In the genomic region with DNA sequence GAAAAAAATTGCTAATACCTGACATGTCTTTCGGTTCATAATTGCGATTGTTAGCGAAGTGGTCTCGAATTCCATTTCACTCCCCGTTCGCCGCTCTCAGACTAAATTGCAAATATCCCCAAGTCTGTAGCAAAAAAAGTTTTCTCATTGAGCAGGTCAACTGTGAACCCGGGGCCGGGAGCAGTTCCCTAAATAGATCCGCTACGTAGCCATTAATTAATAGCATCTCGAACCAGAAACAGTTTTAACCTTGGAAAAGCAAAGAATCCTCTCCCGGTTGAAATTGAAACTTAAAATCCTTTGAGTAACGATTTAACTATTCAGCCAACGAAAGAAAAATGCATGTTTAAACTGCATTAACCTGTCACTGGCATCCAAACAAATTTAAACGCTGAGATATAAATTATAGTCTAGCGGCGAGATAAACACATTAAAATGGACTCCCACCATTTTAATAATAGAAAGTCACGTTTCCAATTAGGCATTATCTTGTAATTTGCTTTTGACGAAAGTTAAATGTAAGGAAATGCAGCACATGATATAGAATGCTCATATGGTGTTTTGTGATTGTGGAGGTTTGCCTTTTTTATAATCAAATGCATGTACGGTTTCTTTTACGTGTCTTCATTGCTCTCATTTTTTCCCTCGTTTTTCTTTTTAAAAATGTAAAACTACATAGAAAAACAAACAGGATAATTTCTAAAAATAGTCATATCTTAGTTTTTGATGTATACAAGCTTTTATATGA, we compare ENCODE assay signal across 8 cellular contexts. TPM values are rescaled to one million over a fixed set of nuclear protein-coding genes. Genes with fewer than 3 reads are reported as not detected.
A peak's percentile ranks its signal among the peaks of the same experiment; 100 is the strongest.
DNase-seq lines count a peak whose midpoint lies in the region; ATAC-seq and TF ChIP-seq lines count a peak whose summit lies in the region.

No MANE protein-coding gene starts in this region.

- H3K4me3 ChIP-seq in breast epithelium (peak overlapping the region; percentile 50 to 66 (median 52)), hepatocyte (peak overlapping the region; percentile 73)

- peaks cover 24 to 43% of the 10 kb centered on the region in 2 donors for H3K9me3 ChIP-seq in breast epithelium
- H3K9me3 ChIP-seq in hepatocyte (ENCODE audit: low read depth) = peaks cover 12% of the 10 kb centered on the region

- H3K79me2 ChIP-seq in hepatocyte = no peaks in the 10 kb centered on the region

- WGBS in hepatocyte (ENCODE audit: low lambda C conversion rate, missing lambda C conversion rate) = 9% methylated on average over 23 of the region's 23 CpGs

- H3K4me1 ChIP-seq in breast epithelium = no peaks in the 10 kb centered on the region
- H3K4me1 ChIP-seq in hepatocyte (ENCODE audit: insufficient read depth) = no peaks in the 10 kb centered on the region

- no peak for ATAC-seq in T-cell (replicated peaks in 1 of 4)
- ATAC-seq in stimulated activated effector memory CD8-positive, alpha-beta T cell treated with anti-CD3 and anti-CD28 coated beads, Interleukin-12 subunit alpha, Interleukin-12 subunit beta, amount 100 ng/mL, for 72 hours = no peak

- TF ChIP-seq CTCF in breast epithelium (IDR thresholded peaks at IDR 0.05) (no peak), MCF 10A (IDR thresholded peaks at IDR 0.05; ENCODE audit: unreplicated experiment) (no peak), hepatocyte (IDR thresholded peaks at IDR 0.05; ENCODE audit: poor library complexity) (no peak)

- no peak for TF ChIP-seq POLR2A in breast epithelium (IDR thresholded peaks at IDR 0.05)

- POLR2A ChIA-PET in MCF 10A (lab: Yijun Ruan, JAX) (no interaction called here), T-cell (lab: Charles Lee) (interaction anchor here in 1 of 2 donors (0.5 kb wide), 1 partner anchor 321 kb away, joined by 3 read pairs; no protein-coding TSS in a partner anchor)

- H4K20me1 ChIP-seq in hepatocyte (ENCODE audit: insufficient read depth, poor library complexity, severe bottlenecking) = no peaks in the 10 kb centered on the region

- intact Hi-C loops in breast epithelium (cut with DNase I; ENCODE audit: low total_unique reads) (no loop called here), MCF 10A (cut with micrococcal nuclease) (no loop called here)

- H3K4me1 Mint-ChIP-seq in MCF 10A (ENCODE audit: insufficient read depth, unreplicated experiment) (no peaks in the 10 kb centered on the region), T-cell (peaks cover 7 to 13% (median 12%) of the 10 kb centered on the region in 3 donors)
- peaks cover 5% of the 10 kb centered on the region for H3K4me1 Mint-ChIP-seq in stimulated activated effector memory CD8-positive, alpha-beta T cell treated with anti-CD3 and anti-CD28 coated beads, Interleukin-12 subunit alpha, Interleukin-12 subunit beta, amount 100 ng/mL, for 72 hours

- no peaks in the 10 kb centered on the region for H3K36me3 Mint-ChIP-seq in MCF 10A (ENCODE audit: insufficient read depth, unreplicated experiment)
- H3K36me3 Mint-ChIP-seq in T-cell = no peaks in the 10 kb centered on the region
- no peaks in the 10 kb centered on the region for H3K36me3 Mint-ChIP-seq in stimulated activated effector memory CD8-positive, alpha-beta T cell treated with anti-CD3 and anti-CD28 coated beads, Interleukin-12 subunit alpha, Interleukin-12 subunit beta, amount 100 ng/mL, for 72 hours

- H3K27ac ChIP-seq in breast epithelium (no peak overlapping the region), hepatocyte (no peak overlapping the region)

- H3K4me2 ChIP-seq in hepatocyte = peak overlapping the region; percentile 94

- DNase-seq in breast epithelium (ENCODE audit: low spot score in 2 of 2) (no peak), MCF 10A (ENCODE audit: unreplicated experiment) (no peak), T-cell (no peak), hepatocyte (ENCODE audit: low spot score) (no peak), Ammon's horn (ENCODE audit: low spot score) (no peak), SIG-M5 (lab: John Stamatoyannopoulos, UW) (no peak), T-helper 9 cell (no peak)
- DNase-seq in stimulated activated effector memory CD8-positive, alpha-beta T cell treated with anti-CD3 and anti-CD28 coated beads, Interleukin-12 subunit alpha, Interleukin-12 subunit beta, amount 100 ng/mL, for 72 hours (ENCODE audit: low spot score in 2 of 2) = no peak

- no TSS peak for BruUV-seq in MCF 10A (replicated peaks; lab: Mats Ljungman, UMichigan)

- H3K27ac Mint-ChIP-seq in MCF 10A (ENCODE audit: low read depth, unreplicated experiment) (no peak overlapping the region), T-cell (peak overlapping the region in 1 of 2 donors; percentile 31)
- H3K27ac Mint-ChIP-seq in stimulated activated effector memory CD8-positive, alpha-beta T cell treated with anti-CD3 and anti-CD28 coated beads, Interleukin-12 subunit alpha, Interleukin-12 subunit beta, amount 100 ng/mL, for 72 hours = no peak overlapping the region

- H3K9me2 ChIP-seq in hepatocyte (replicated peaks; ENCODE audit: insufficient read depth) = no peaks in the 10 kb centered on the region

- H3K4me3 Mint-ChIP-seq in MCF 10A (ENCODE audit: unreplicated experiment) (no peak overlapping the region), T-cell (peak overlapping the region; percentile 78 to 82 (median 81))
- H3K4me3 Mint-ChIP-seq in stimulated activated effector memory CD8-positive, alpha-beta T cell treated with anti-CD3 and anti-CD28 coated beads, Interleukin-12 subunit alpha, Interleukin-12 subunit beta, amount 100 ng/mL, for 72 hours = peak overlapping the region; percentile 69

- CTCF ChIA-PET in MCF 10A (lab: Yijun Ruan, JAX) = no interaction called here
- CTCF ChIA-PET in T-cell (lab: Charles Lee) = no interaction called here

- H3K36me3 ChIP-seq in breast epithelium = no peaks in the 10 kb centered on the region
- no peaks in the 10 kb centered on the region for H3K36me3 ChIP-seq in hepatocyte (replicated peaks; ENCODE audit: insufficient read depth, low read depth)

- no peaks in the 10 kb centered on the region for H3K9me3 Mint-ChIP-seq in MCF 10A (ENCODE audit: unreplicated experiment)
- H3K9me3 Mint-ChIP-seq in T-cell = no peaks in the 10 kb centered on the region
- H3K9me3 Mint-ChIP-seq in stimulated activated effector memory CD8-positive, alpha-beta T cell treated with anti-CD3 and anti-CD28 coated beads, Interleukin-12 subunit alpha, Interleukin-12 subunit beta, amount 100 ng/mL, for 72 hours = no peaks in the 10 kb centered on the region

- peaks cover 76% of the 10 kb centered on the region for H3K27me3 Mint-ChIP-seq in MCF 10A (ENCODE audit: insufficient read depth, unreplicated experiment)
- H3K27me3 Mint-ChIP-seq in T-cell = peaks cover 56 to 73% of the 10 kb centered on the region in 2 donors

- peak overlapping the region; percentile 1 for H2AFZ ChIP-seq in hepatocyte

- peaks cover 3 to 83% of the 10 kb centered on the region in 2 donors for H3K27me3 ChIP-seq in breast epithelium
- H3K27me3 ChIP-seq in hepatocyte = peaks cover 84% of the 10 kb centered on the region

RNA-seq across cellular contexts. Expression of a gene that starts 0.7 kb away (rescaled TPM):
- total RNA-seq in breast epithelium = under 1 TPM in 2 of 3 donors, not detected in 1; 0.15 to 0.80 TPM
- total RNA-seq in MCF 10A (2022) = not detected in 2 replicates
- not detected for total RNA-seq in T-cell
- 0.24 TPM in 1 of 2 replicates, not detected in the other for total RNA-seq in hepatocyte
- 0.16 and 0.46 TPM in 2 replicates for polyA plus RNA-seq in hepatocyte

RNA-seq across cellular contexts. Expression of a gene that starts 48.4 kb away (rescaled TPM):
- total RNA-seq in breast epithelium (not detected), MCF 10A (2022) (not detected in 2 replicates), T-cell (not detected), hepatocyte (not detected in 2 replicates)
- polyA plus RNA-seq in hepatocyte = not detected in 2 replicates
